In the genomic region with DNA sequence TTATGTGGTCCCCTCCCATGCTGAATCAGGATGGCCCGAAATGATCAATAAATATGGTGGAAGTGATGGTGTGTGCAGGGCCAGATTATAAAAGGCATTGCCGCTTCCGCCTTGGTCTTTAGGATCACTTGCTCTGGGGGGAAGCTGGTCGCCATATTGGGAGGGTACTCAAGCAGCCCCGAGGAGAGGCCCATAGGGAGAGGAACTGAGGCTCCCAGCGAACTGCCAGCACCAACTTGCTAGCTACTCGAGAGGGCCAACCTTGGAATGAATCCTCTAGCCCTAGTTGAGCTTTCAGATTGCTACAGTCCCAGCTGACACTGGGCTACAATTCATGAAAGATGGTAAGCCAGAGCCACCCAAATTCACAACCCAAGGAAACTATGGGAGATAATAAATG, we compare ENCODE assay signal across 14 cellular contexts. TPM values are rescaled to one million over a fixed set of nuclear protein-coding genes. Genes with fewer than 3 reads are reported as not detected.
"Had no signal": no experiment of that assay in that cellular context is flagged by ENCODE, and none has a peak within 500 bp of the region (broad histone marks: within the 10 kb centered on the region; RNA-seq: fewer than 3 reads in every experiment).

No MANE protein-coding gene starts in this region.

RNA-seq across cellular contexts. Expression of gene CA5A, which starts 48.0 kb away (rescaled TPM):
- total RNA-seq: stomach, subcutaneous adipose tissue, suprapubic skin, temporal lobe, testis, thoracic aorta, thyroid gland, tibial nerve, transverse colon, upper lobe of right lung, ureter, urinary bladder, uterus, vagina had no signal
- polyA plus RNA-seq: stomach, urinary bladder had no signal
